In the genomic region with DNA sequence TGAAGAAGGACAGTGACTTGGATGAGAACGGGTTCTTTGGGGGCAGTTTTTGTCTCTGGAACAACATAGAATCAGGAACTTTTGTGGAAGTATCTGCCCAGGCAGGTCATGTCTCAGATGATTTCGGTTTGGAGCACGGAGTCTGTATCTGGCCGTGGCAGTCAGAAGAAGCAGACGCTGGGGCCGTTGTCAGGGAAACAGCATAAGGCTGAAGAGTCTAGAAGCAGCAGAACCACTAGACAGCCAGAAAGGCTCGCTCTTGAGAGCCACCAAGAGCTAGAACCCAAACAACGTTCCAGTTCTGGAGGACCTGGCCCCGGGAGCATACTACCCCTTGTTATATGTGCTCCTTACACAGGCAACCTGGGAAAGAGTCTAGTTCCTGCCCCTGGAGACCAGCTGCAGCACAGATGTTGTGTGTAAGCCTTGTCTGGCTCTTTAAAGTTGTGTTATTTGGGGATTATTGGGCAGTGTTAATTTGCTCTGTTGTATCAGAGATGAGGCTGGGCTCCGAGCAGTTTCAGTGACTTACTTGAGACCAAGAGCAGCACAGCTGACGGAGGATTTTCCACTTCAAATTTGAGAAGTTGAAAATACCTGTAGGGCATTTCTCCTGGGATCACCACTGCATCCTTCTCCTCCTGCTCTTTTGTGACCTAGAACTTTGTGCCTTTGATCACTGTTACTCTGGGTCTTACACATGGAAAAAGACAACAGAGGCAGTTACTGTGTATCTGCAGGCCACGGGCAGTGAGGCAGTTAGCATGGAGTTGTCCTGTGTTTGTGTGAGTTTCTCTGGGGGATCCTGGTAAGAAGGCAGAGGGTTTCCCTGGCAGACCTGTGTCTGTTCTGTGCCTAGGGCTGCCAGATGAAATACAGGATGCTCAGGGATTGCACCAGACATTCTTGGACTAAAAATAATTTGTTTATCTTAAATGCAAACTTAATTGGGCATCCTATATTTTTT, we compare ENCODE assay signal across 2 cellular contexts.
TF ChIP-seq lines count a peak whose summit lies in the region.

No MANE protein-coding gene starts in this region.

TF ChIP-seq in IMR-90, 13 proteins besides CTCF, POLR2A, EP300 and RAD21:
- TF ChIP-seq RFX5 (IDR thresholded peaks at IDR 0.05; ENCODE audit: low read depth, low read length) (no peak), NFE2L2 (IDR thresholded peaks at IDR 0.05; ENCODE audit: low read depth, low read length) (no peak), CEBPB (IDR thresholded peaks at IDR 0.05; ENCODE audit: low read depth, low read length) (no peak), MXI1 (IDR thresholded peaks at IDR 0.05; ENCODE audit: borderline replicate concordance, low read depth, low read length) (no peak), ELK1 (IDR thresholded peaks at IDR 0.05; ENCODE audit: borderline replicate concordance, low read depth, low read length) (no peak), SMC3 (IDR thresholded peaks at IDR 0.05; ENCODE audit: low read depth, low read length) (no peak)

TF ChIP-seq in endothelial cell of umbilical vein, 7 proteins besides CTCF, POLR2A, EP300 and RAD21:
- TF ChIP-seq EZH2 (IDR thresholded peaks at IDR 0.05; ENCODE audit: borderline replicate concordance, low read depth, low read length, severe bottlenecking) (no peak), JUN (IDR thresholded peaks at IDR 0.05; ENCODE audit: borderline replicate concordance, insufficient read depth, insufficient read length, low read depth) (no peak), FOS (IDR thresholded peaks at IDR 0.05; ENCODE audit: borderline replicate concordance, insufficient read depth, low read length) (no peak), MAX (IDR thresholded peaks at IDR 0.05; ENCODE audit: insufficient read depth, insufficient read length) (no peak), GATA2 (IDR thresholded peaks at IDR 0.05; ENCODE audit: insufficient read depth, insufficient read length, low read depth, low read length) (no peak), MYC (IDR thresholded peaks at IDR 0.05; ENCODE audit: low read depth, low read length) (no peak), POLR2AphosphoS5 (IDR thresholded peaks at IDR 0.05; ENCODE audit: insufficient read depth, low read depth, low read length) (no peak)
